1 cellular context compared by ENCODE assay signal in genomic region chr1:109370712-109371270, GRCh38.
TF ChIP-seq lines count a peak whose summit lies in the region.

No MANE protein-coding gene starts in this region.

TF ChIP-seq in K562, 482 proteins besides CTCF, POLR2A, EP300 and RAD21 (continued from another document and continues in another):
- TF ChIP-seq PBX2 (CRISPR knock-in tag; IDR thresholded peaks at IDR 0.05; ENCODE audit: low read depth), result no peak
- no peak for TF ChIP-seq PBX2 (tag; conservative IDR thresholded peaks at IDR 0.05; ENCODE audit: low read depth)
- no peak for TF ChIP-seq KAT8 (IDR thresholded peaks at IDR 0.05; ENCODE audit: low read depth)
- TF ChIP-seq HOXB6 (CRISPR knock-in tag; IDR thresholded peaks at IDR 0.05; ENCODE audit: borderline replicate concordance), result no peak
- TF ChIP-seq FOXA3 (CRISPR knock-in tag; conservative IDR thresholded peaks at IDR 0.05 in 1 of 2, IDR thresholded peaks at IDR 0.05 in 1 of 2), result no peak
- TF ChIP-seq BACH1 (tag; IDR thresholded peaks at IDR 0.05), result peak; percentile 82; the same call in 1 of the 2 replicates
- no peak for TF ChIP-seq RBM15 (IDR thresholded peaks at IDR 0.05; ENCODE audit: insufficient read depth, low read length)
- no peak for TF ChIP-seq ZNF184 (CRISPR knock-in tag; IDR thresholded peaks at IDR 0.05)
- TF ChIP-seq EZH2 (IDR thresholded peaks at IDR 0.05; ENCODE audit: borderline replicate concordance, low read depth, low read length), result no peak
- no peak for TF ChIP-seq NR0B1 (IDR thresholded peaks at IDR 0.05; ENCODE audit: partially characterized antibody)
- TF ChIP-seq GMEB1 (CRISPR knock-in tag; IDR thresholded peaks at IDR 0.05), result peak; percentile 28; the same call in 1 of the 2 replicates
- no peak for TF ChIP-seq RBFOX2 (IDR thresholded peaks at IDR 0.05; ENCODE audit: low read depth, low read length)
- TF ChIP-seq SPI1 (IDR thresholded peaks at IDR 0.05; ENCODE audit: borderline replicate concordance, low read depth, low read length), result no peak
- TF ChIP-seq ZNF217 (CRISPR knock-in tag; IDR thresholded peaks at IDR 0.05), result no peak
- TF ChIP-seq MNT (conservative IDR thresholded peaks at IDR 0.05), result no peak
- no peak for TF ChIP-seq ARID4B (CRISPR knock-in tag; IDR thresholded peaks at IDR 0.05)
- TF ChIP-seq FOXM1 (IDR thresholded peaks at IDR 0.05; ENCODE audit: low read depth), result peak; percentile 63; the same call in 1 of the 2 replicates
- no peak for TF ChIP-seq FOXM1 (CRISPR knock-in tag; IDR thresholded peaks at IDR 0.05; ENCODE audit: low read depth)
- TF ChIP-seq FOXP4 (CRISPR knock-in tag; IDR thresholded peaks at IDR 0.05; ENCODE audit: borderline replicate concordance), result no peak
- TF ChIP-seq ZNF561 (CRISPR knock-in tag; conservative IDR thresholded peaks at IDR 0.05), result no peak
- TF ChIP-seq MEF2A (IDR thresholded peaks at IDR 0.05; ENCODE audit: control insufficient read depth, low read depth, low read length), result peak; percentile 82; the same call in 1 of the 2 replicates
- TF ChIP-seq NONO (IDR thresholded peaks at IDR 0.05; ENCODE audit: low read depth in 2 of 2, low read length in 1 of 2), result no peak
- peak in 1 of 2 experiments; percentile 54; a peak in 1 of 4 replicates for TF ChIP-seq TBL1XR1 (IDR thresholded peaks at IDR 0.05; ENCODE audit: low read length in 2 of 2)
- TF ChIP-seq USF2 (CRISPR knock-in tag; IDR thresholded peaks at IDR 0.05), result no peak
- TF ChIP-seq RFX5 (IDR thresholded peaks at IDR 0.05; ENCODE audit: low read depth, low read length), result no peak
- no peak for TF ChIP-seq MYNN (IDR thresholded peaks at IDR 0.05)
- TF ChIP-seq MYNN (CRISPR knock-in tag; IDR thresholded peaks at IDR 0.05), result no peak
- TF ChIP-seq DLX4 (CRISPR knock-in tag; IDR thresholded peaks at IDR 0.05), result no peak
- no peak for TF ChIP-seq ETS1 (conservative IDR thresholded peaks at IDR 0.05; ENCODE audit: control insufficient read depth, low read depth, low read length)
- TF ChIP-seq ZBED1 (IDR thresholded peaks at IDR 0.05), result no peak
- 0 out of 2 replicates have a peak, but pooled peaks have one; percentile 23 for TF ChIP-seq SP1 (CRISPR knock-in tag; IDR thresholded peaks at IDR 0.05)
- TF ChIP-seq TCF15 (CRISPR knock-in tag; IDR thresholded peaks at IDR 0.05), result no peak
- peak; percentile 63 for TF ChIP-seq CBFA2T3 (IDR thresholded peaks at IDR 0.05)
- TF ChIP-seq CBX5 (IDR thresholded peaks at IDR 0.05; ENCODE audit: borderline replicate concordance, low read depth), result no peak
- TF ChIP-seq CBFA2T2 (conservative IDR thresholded peaks at IDR 0.05), result no peak
- no peak for TF ChIP-seq HLTF (IDR thresholded peaks at IDR 0.05)
- TF ChIP-seq ZSCAN29 (IDR thresholded peaks at IDR 0.05), result no peak
- 0 out of 2 replicates have a peak, but pooled peaks have one; percentile 28 for TF ChIP-seq BRD4 (IDR thresholded peaks at IDR 0.05)
- TF ChIP-seq CTCFL (IDR thresholded peaks at IDR 0.05; ENCODE audit: borderline replicate concordance, insufficient read depth, low read depth, low read length, poor library complexity, severe bottlenecking), result no peak
- no peak for TF ChIP-seq ZFX (CRISPR knock-in tag; IDR thresholded peaks at IDR 0.05)
- TF ChIP-seq KLF6 (CRISPR knock-in tag; IDR thresholded peaks at IDR 0.05; ENCODE audit: borderline replicate concordance), result no peak
- TF ChIP-seq SMAD3 (CRISPR knock-in tag; conservative IDR thresholded peaks at IDR 0.05), result no peak
